Comparison of ENCODE assay signal across 16 cellular contexts in the genomic region with DNA sequence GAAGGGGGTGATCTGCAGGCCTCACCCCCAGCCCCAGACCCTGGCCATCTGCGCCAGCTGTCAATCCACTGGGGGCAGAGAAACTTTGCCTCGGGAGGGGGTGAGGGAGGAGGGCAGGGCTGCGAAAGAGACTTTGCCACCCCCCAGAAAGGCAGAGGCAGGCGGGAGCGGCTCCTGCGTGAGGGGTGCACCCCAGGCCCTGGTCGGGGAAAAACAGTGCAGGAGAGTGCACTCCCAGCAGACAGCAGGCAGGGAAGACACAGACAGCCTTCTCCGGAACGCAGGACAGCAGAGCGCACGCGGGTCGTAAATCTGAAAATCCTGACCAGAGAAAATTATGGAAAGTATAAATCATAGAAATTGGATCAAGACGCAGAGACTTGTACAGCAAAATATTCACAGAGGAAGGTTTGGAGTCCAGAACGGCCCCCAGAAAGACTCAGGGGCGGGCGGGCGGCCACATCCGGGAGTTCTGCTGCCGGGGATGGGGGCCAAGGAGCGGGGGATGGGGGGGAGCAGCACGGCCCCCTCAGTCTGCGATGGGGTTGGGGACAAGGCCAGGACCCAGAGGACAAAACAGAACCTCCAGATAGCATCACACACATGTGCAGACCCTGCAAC. TPM values are rescaled to one million over a fixed set of nuclear protein-coding genes. Genes with fewer than 3 reads are reported as not detected.
DNase-seq lines count a peak whose midpoint lies in the region; ATAC-seq and TF ChIP-seq lines count a peak whose summit lies in the region.
"Had no signal": no experiment of that assay in that cellular context is flagged by ENCODE, and none has a peak within 500 bp of the region (broad histone marks: within the 10 kb centered on the region; RNA-seq: fewer than 3 reads in every experiment).

No MANE protein-coding gene starts in this region.

- H2BK120ac ChIP-seq in neuronal stem cell (ENCODE audit: low read depth, low read length) = no peak overlapping the region

- WGBS in neuronal stem cell (ENCODE audit: extremely low coverage in 2 of 2, insufficient read length in 2 of 2, insufficient replicate concordance in 1 of 2), 2 donors = no CpG with 5 or more reads among the region's 23 CpGs
- WGBS in esophagus muscularis mucosa = 20% methylated on average over 21 of the region's 23 CpGs

- H3K36me3 ChIP-seq in neuronal stem cell (replicated peaks in 1 of 2; ENCODE audit: control insufficient read depth in 2 of 2, insufficient read depth in 2 of 2, low read length in 2 of 2) (no peaks in the 10 kb centered on the region), esophagus muscularis mucosa (peaks cover 0 to 3% (median 0%) of the 10 kb centered on the region in 4 donors)
- H3K36me3 ChIP-seq: brain microvascular endothelial cell, thoracic aorta had no signal

- peak; percentile 0 for DNase-seq in stimulated activated CD4-positive, alpha-beta T cell treated with anti-CD3 and anti-CD28 coated beads, Interleukin-1b, Interleukin-23, amount 100 ng/mL, for 48 hours
- DNase-seq in stimulated activated CD4-positive, alpha-beta T cell treated with anti-CD3 and anti-CD28 coated beads, Interleukin-12 subunit alpha, Interleukin-12 subunit beta, amount 100 ng/mL, for 4 hours = no peak
- peak; percentile 22 for DNase-seq in glutamatergic neuron
- no peak for DNase-seq in neuronal stem cell (ENCODE audit: low spot score)
- no peak for DNase-seq in esophagus muscularis mucosa (ENCODE audit: extremely low spot score)
- no peak for DNase-seq in central memory CD4-positive, alpha-beta T cell
- no peak for DNase-seq in hippocampal formation (lab: John Stamatoyannopoulos, UW)
- DNase-seq: brain microvascular endothelial cell, C1 segment of cervical spinal cord, HFFc6, NCI-H226, occipital lobe, OCI-M1 had no signal

- no peaks in the 10 kb centered on the region for H3K36me3 Mint-ChIP-seq in glutamatergic neuron (ENCODE audit: unreplicated experiment)

- no peaks in the 10 kb centered on the region for H3K79me1 ChIP-seq in neuronal stem cell (ENCODE audit: low read depth, low read length)

- no peak overlapping the region for H2BK15ac ChIP-seq in neuronal stem cell (ENCODE audit: low read length)

- peaks cover 10% of the 10 kb centered on the region for H3K9me3 Mint-ChIP-seq in glutamatergic neuron (ENCODE audit: unreplicated experiment)
- H3K9me3 Mint-ChIP-seq: HFFc6 had no signal

- no peak overlapping the region for H3K14ac ChIP-seq in neuronal stem cell (ENCODE audit: low read length)

- peak overlapping the region; percentile 58 for H2BK12ac ChIP-seq in neuronal stem cell (ENCODE audit: low read length)

- H3K4ac ChIP-seq in neuronal stem cell (ENCODE audit: low read length) = no peak overlapping the region

- H4K91ac ChIP-seq in neuronal stem cell (ENCODE audit: low read depth, low read length, poor library complexity) = no peak overlapping the region

- H3K9ac ChIP-seq in neuronal stem cell (ENCODE audit: low read depth, low read length, poor library complexity) = peak overlapping the region; percentile 60

- no peak overlapping the region for H2BK5ac ChIP-seq in neuronal stem cell (ENCODE audit: low read length)

- no peak for TF ChIP-seq POLR2A in esophagus muscularis mucosa (IDR thresholded peaks at IDR 0.05; ENCODE audit: low read depth)

- peaks cover 5% of the 10 kb centered on the region for H3K4me1 Mint-ChIP-seq in glutamatergic neuron (ENCODE audit: low read depth, unreplicated experiment)

- peak overlapping the region; percentile 65 for H4K8ac ChIP-seq in neuronal stem cell (ENCODE audit: low read depth, low read length)

- intact Hi-C loops in esophagus muscularis mucosa (cut with DNase I) = loop anchor here (1.0 kb wide), 1 partner anchor 45 kb away; no protein-coding TSS in a partner anchor

- H3K4me3 ChIP-seq in neuronal stem cell (ENCODE audit: low read length in 2 of 2) = no peak overlapping the region
- peak overlapping the region in 1 of 4 donors; percentile 10 for H3K4me3 ChIP-seq in esophagus muscularis mucosa
- H3K4me3 ChIP-seq: thoracic aorta had no signal

- H3K27me3 ChIP-seq in neuronal stem cell (ENCODE audit: control insufficient read depth in 3 of 3, insufficient read depth in 3 of 3, low read depth in 1 of 3, low read length in 3 of 3) (peaks cover 0 to 8% (median 2%) of the 10 kb centered on the region in 3 experiments), esophagus muscularis mucosa (peaks cover 0 to 22% (median 0%) of the 10 kb centered on the region in 4 donors)
- H3K27me3 ChIP-seq: brain microvascular endothelial cell had no signal

- TF ChIP-seq EP300 in esophagus muscularis mucosa (IDR thresholded peaks at IDR 0.05) = no peak

- peak overlapping the region; percentile 43 for H3K23ac ChIP-seq in neuronal stem cell (ENCODE audit: low read depth, low read length, poor library complexity)

- H3K18ac ChIP-seq in neuronal stem cell (ENCODE audit: low read length) = peak overlapping the region; percentile 48

- no peaks in the 10 kb centered on the region for H3K9me3 ChIP-seq in neuronal stem cell (replicated peaks in 1 of 2; ENCODE audit: control insufficient read depth in 2 of 2, insufficient read depth in 1 of 2, low read depth in 1 of 2, low read length in 2 of 2)
- no peaks in the 10 kb centered on the region for H3K9me3 ChIP-seq in esophagus muscularis mucosa
- H3K9me3 ChIP-seq: thoracic aorta had no signal

- TF ChIP-seq CTCF in glutamatergic neuron (IDR thresholded peaks at IDR 0.05; ENCODE audit: partially characterized antibody, unreplicated experiment) (no peak), esophagus muscularis mucosa (IDR thresholded peaks at IDR 0.05) (no peak)

- H2AK5ac ChIP-seq in neuronal stem cell (ENCODE audit: low read depth, low read length) = peak overlapping the region; percentile 92

- no peak overlapping the region for H3K4me2 ChIP-seq in neuronal stem cell (ENCODE audit: insufficient read depth, low read length, poor library complexity, severe bottlenecking)

- no peak overlapping the region for H3K4me3 Mint-ChIP-seq in glutamatergic neuron (ENCODE audit: unreplicated experiment)
- H3K4me3 Mint-ChIP-seq: HFFc6 had no signal

- H3K27ac ChIP-seq in neuronal stem cell (replicated peaks; ENCODE audit: low read length) (no peak overlapping the region), esophagus muscularis mucosa (replicated peaks in 1 of 4) (peak overlapping the region in 1 of 4 donors; percentile 16)
- H3K27ac ChIP-seq: brain microvascular endothelial cell, thoracic aorta had no signal

- H3K27ac Mint-ChIP-seq in glutamatergic neuron (ENCODE audit: unreplicated experiment) = no peak overlapping the region
- H3K27ac Mint-ChIP-seq: HFFc6 had no signal

- no peak for ATAC-seq in GM21529 (IDR thresholded peaks at IDR 0.05; ENCODE audit: unreplicated experiment)

- H2AFZ ChIP-seq in neuronal stem cell (ENCODE audit: low read length) = peak overlapping the region; percentile 69

- peaks cover 6% of the 10 kb centered on the region for H3K27me3 Mint-ChIP-seq in glutamatergic neuron (ENCODE audit: unreplicated experiment)

- peaks cover 4 to 6% of the 10 kb centered on the region in 2 donors for H3K4me1 ChIP-seq in neuronal stem cell (ENCODE audit: control insufficient read depth in 2 of 2, insufficient read depth in 1 of 2, low read depth in 1 of 2, low read length in 2 of 2)
- H3K4me1 ChIP-seq in esophagus muscularis mucosa = peaks cover 9 to 15% (median 13%) of the 10 kb centered on the region in 4 donors

RNA-seq across cellular contexts. Expression of a gene that starts 8.0 kb away (rescaled TPM):
- 27.6 TPM for total RNA-seq in glutamatergic neuron (ENCODE audit: unreplicated experiment)
- polyA plus RNA-seq in neuronal stem cell (2013, experiment 1 of 2) = 89.1 TPM
- 89.3 TPM for polyA plus RNA-seq in neuronal stem cell (2013, experiment 2 of 2)
- 100 to 1,000 TPM in 1 of 4 donors, 10 to 100 TPM in 3; 82.0 to 153 (median 92.4) TPM for total RNA-seq in esophagus muscularis mucosa

RNA-seq across cellular contexts. Expression of a gene that starts 19.6 kb away (rescaled TPM):
- not detected for total RNA-seq in glutamatergic neuron (ENCODE audit: unreplicated experiment)
- polyA plus RNA-seq in neuronal stem cell (2013, experiment 1 of 2) = 0.49 TPM
- 0.32 TPM for polyA plus RNA-seq in neuronal stem cell (2013, experiment 2 of 2)
- 1 to 10 TPM; 2.8 to 6.0 (median 3.6) TPM for total RNA-seq in esophagus muscularis mucosa
- total RNA-seq: epithelial cell of proximal tubule, HFFc6 had no signal

RNA-seq across cellular contexts. Expression of a gene that starts 47.4 kb away (rescaled TPM):
- total RNA-seq in glutamatergic neuron (ENCODE audit: unreplicated experiment) = not detected
- not detected for polyA plus RNA-seq in neuronal stem cell (2013, experiment 1 of 2)
- not detected for polyA plus RNA-seq in neuronal stem cell (2013, experiment 2 of 2)
- total RNA-seq in esophagus muscularis mucosa = not detected
- total RNA-seq: epithelial cell of proximal tubule, HFFc6, occipital lobe had no signal

RNA-seq across cellular contexts. Expression of a gene that starts 58.5 kb away (rescaled TPM):
- total RNA-seq in glutamatergic neuron (ENCODE audit: unreplicated experiment) = 46.9 TPM
- polyA plus RNA-seq in neuronal stem cell (2013, experiment 1 of 2) = 16.6 TPM
- polyA plus RNA-seq in neuronal stem cell (2013, experiment 2 of 2) = 14.7 TPM
- 100 to 1,000 TPM; 372 to 753 (median 391) TPM for total RNA-seq in esophagus muscularis mucosa

Comparison
In these comparisons a context has a peak if more than half of its experiments do, and no peak if none do; other contexts are left out.
1. DNase-seq: peak in stimulated activated CD4-positive, alpha-beta T cell treated with anti-CD3 and anti-CD28 coated beads, Interleukin-1b, Interleukin-23, amount 100 ng/mL, for 48 hours (single experiment) and glutamatergic neuron (single experiment); none in stimulated activated CD4-positive, alpha-beta T cell treated with anti-CD3 and anti-CD28 coated beads, Interleukin-12 subunit alpha, Interleukin-12 subunit beta, amount 100 ng/mL, for 4 hours (single experiment), neuronal stem cell (single experiment), esophagus muscularis mucosa (single experiment), central memory CD4-positive, alpha-beta T cell (single experiment) and hippocampal formation (0 of 2).